ENCODE assay signal across 21 cellular contexts in genomic region chr2:178101321-178102079, GRCh38. TPM values are rescaled to one million over a fixed set of nuclear protein-coding genes. Genes with fewer than 3 reads are reported as not detected.
DNase-seq lines count a peak whose midpoint lies in the region; ATAC-seq and TF ChIP-seq lines count a peak whose summit lies in the region.
"Had no signal": no experiment of that assay in that cellular context is flagged by ENCODE, and none has a peak within 500 bp of the region (broad histone marks: within the 10 kb centered on the region; RNA-seq: fewer than 3 reads in every experiment).

No MANE protein-coding gene starts in this region.

- H3K27ac ChIP-seq in GM23248 = no peak overlapping the region
- H3K27ac ChIP-seq: neutrophil, psoas muscle, spleen, stomach had no signal

- no peaks in the 10 kb centered on the region for H3K9me2 ChIP-seq in GM23248 (ENCODE audit: insufficient read depth)

- DNase-seq in GM23248 = peak; percentile 15
- peak; percentile 36 for DNase-seq in RKO (ENCODE audit: low spot score)
- peak; percentile 30 for DNase-seq in epithelial cell of esophagus (ENCODE audit: low read depth)
- peak; percentile 79 for DNase-seq in renal cortical epithelial cell (ENCODE audit: low read depth)
- no peak for DNase-seq in dedifferentiated amniotic fluid mesenchymal stem cell (ENCODE audit: extremely low spot score)
- DNase-seq in GM10248 (ENCODE audit: extremely low spot score) = no peak
- DNase-seq: BE2C; COR-L47; immature natural killer cell; NCI-H1417 treated with DMSO at 0.1 percent for 48 hours; NCI-H2107; NCI-H510A treated with DMSO at 0.1 percent for 48 hours; psoas muscle; Right ventricle myocardium superior; stimulated activated CD4-positive, alpha-beta T cell treated with anti-CD3 and anti-CD28 coated beads, Interleukin-4, amount 100 ng/mL, for 24 hours; stomach; SW 1271 had no signal

- H3K9me3 ChIP-seq in GM23248 (ENCODE audit: low read depth) = no peaks in the 10 kb centered on the region
- H3K9me3 ChIP-seq: BE2C, neutrophil, psoas muscle, spleen, stomach had no signal

- no peak overlapping the region for H3K9ac ChIP-seq in GM23248

- ATAC-seq in HG03342 (IDR thresholded peaks at IDR 0.05; ENCODE audit: unreplicated experiment) = no peak
- ATAC-seq: activated naive CD4-positive, alpha-beta T cell treated with anti-CD3 and anti-CD28 coated beads, Interleukin-2, amount 50 U/mL, for 72 hours; psoas muscle had no signal

- no peaks in the 10 kb centered on the region for H3K27me3 ChIP-seq in GM23248 (replicated peaks; ENCODE audit: insufficient read depth)
- H3K27me3 ChIP-seq: BE2C, neutrophil, spleen, stomach had no signal

- H3K36me3 ChIP-seq in GM23248 (ENCODE audit: low read depth) = no peaks in the 10 kb centered on the region
- H3K36me3 ChIP-seq: BE2C, neutrophil, spleen, stomach had no signal

- H3K4me3 ChIP-seq in GM23248 = no peak overlapping the region
- no peak overlapping the region for H3K4me3 ChIP-seq in epithelial cell of esophagus (ENCODE audit: low read length)
- H3K4me3 ChIP-seq: psoas muscle, spleen, stomach had no signal

- no peak overlapping the region for H2AFZ ChIP-seq in GM23248

- in situ Hi-C loops in GM23248 (cut with MboI) = no loop called here

- CTCF ChIA-PET in GM10248 (lab: Yijun Ruan, JAX) = interaction anchor here (1.1 to 2.5 kb wide), 5 partner anchors 10 to 179 kb away, joined by 3 to 8 read pairs (median 4); partner anchors contain the start of gene RBM45

- POLR2A ChIA-PET in GM10248 (lab: Yijun Ruan, JAX) = no interaction called here

- 93 to 94% methylated on average over 3 of the region's 3 CpGs for WGBS in GM23248 (ENCODE audit: low coverage in 1 of 2, low lambda C conversion rate in 2 of 2, missing lambda C conversion rate in 2 of 2), 2 experiments

- TF ChIP-seq CTCF in epithelial cell of esophagus (IDR thresholded peaks at IDR 0.05; ENCODE audit: insufficient read depth, low read depth, low read length, missing control alignments) (no peak), GM10248 (IDR thresholded peaks at IDR 0.05; ENCODE audit: control extremely low read depth, extremely low read depth, low read depth, missing control alignments) (no peak)

- H3K4me1 ChIP-seq in GM23248 (ENCODE audit: insufficient read depth) = no peaks in the 10 kb centered on the region
- H3K4me1 ChIP-seq: BE2C, psoas muscle, spleen had no signal

- no peak overlapping the region for H3K4me2 ChIP-seq in GM23248 (ENCODE audit: unreplicated experiment)

- H3F3A ChIP-seq in GM23248 (ENCODE audit: insufficient read depth) = no peaks in the 10 kb centered on the region

- no peaks in the 10 kb centered on the region for H3K79me2 ChIP-seq in GM23248 (ENCODE audit: insufficient read depth)

- H4K20me1 ChIP-seq in GM23248 (ENCODE audit: insufficient read depth) = no peaks in the 10 kb centered on the region

RNA-seq across cellular contexts. Expression of gene RBM45, which starts 10.7 kb away (rescaled TPM):
- 15.2 and 15.4 TPM in 2 replicates for total RNA-seq in GM23248 (2014; rRNA removed; shearing (Covaris generic))
- 17.4 and 17.6 TPM in 2 replicates for polyA plus RNA-seq in GM23248 (2016; fragmentation: Nextera tagmentation; extraction: Ambion mirVana)
- 22.1 and 24.0 TPM in 2 replicates for total RNA-seq in renal cortical epithelial cell

RNA-seq across cellular contexts. Expression of gene PDE11A, which starts 28.9 kb away (rescaled TPM):
- total RNA-seq in GM23248 (2014; rRNA removed; shearing (Covaris generic)) = 0.86 and 1.9 TPM in 2 replicates
- polyA plus RNA-seq in GM23248 (2016; fragmentation: Nextera tagmentation; extraction: Ambion mirVana) = 0.34 and 0.75 TPM in 2 replicates
- 3.1 and 5.8 TPM in 2 replicates for total RNA-seq in renal cortical epithelial cell
- total RNA-seq: activated naive CD4-positive, alpha-beta T cell treated with anti-CD3 and anti-CD28 coated beads, Interleukin-2, amount 50 U/mL, for 72 hours had no signal
- polyA plus RNA-seq: immature natural killer cell had no signal

Comparison
In these comparisons a context has a peak if more than half of its experiments do, and no peak if none do; other contexts are left out.
1. DNase-seq: peak in GM23248 (single experiment), RKO (single experiment), epithelial cell of esophagus (single experiment) and renal cortical epithelial cell (single experiment); none in dedifferentiated amniotic fluid mesenchymal stem cell (single experiment) and GM10248 (single experiment).